ENCODE assay signal across 9 cellular contexts in genomic region chr7:64887756-64888508, GRCh38. TPM values are rescaled to one million over a fixed set of nuclear protein-coding genes. Genes with fewer than 3 reads are reported as not detected.
A peak's percentile ranks its signal among the peaks of the same experiment; 100 is the strongest.
DNase-seq lines count a peak whose midpoint lies in the region; ATAC-seq and TF ChIP-seq lines count a peak whose summit lies in the region.
"Had no signal": no experiment of that assay in that cellular context is flagged by ENCODE, and none has a peak within 500 bp of the region (broad histone marks: within the 10 kb centered on the region; RNA-seq: fewer than 3 reads in every experiment).

No MANE protein-coding gene starts in this region.

- no peaks in the 10 kb centered on the region for H3K36me3 Mint-ChIP-seq in stimulated activated memory B cell treated with anti-CD40 and anti-IgM and Interleukin-4, amounts not matched to agents 10 μg/mL and 1 μg/mL and 100 μg/mL, for 72 hours

- no peaks in the 10 kb centered on the region for H3K9me3 Mint-ChIP-seq in stimulated activated memory B cell treated with anti-CD40 and anti-IgM and Interleukin-4, amounts not matched to agents 10 μg/mL and 1 μg/mL and 100 μg/mL, for 72 hours

- H3K27ac Mint-ChIP-seq in stimulated activated memory B cell treated with anti-CD40 and anti-IgM and Interleukin-4, amounts not matched to agents 10 μg/mL and 1 μg/mL and 100 μg/mL, for 72 hours = peak overlapping the region; percentile 61

- H2AFZ ChIP-seq in SU-DHL-6 (ENCODE audit: low read depth, low read length, severe bottlenecking) = peak overlapping the region; percentile 60
- H2AFZ ChIP-seq: PC-9 had no signal

- H3K27ac ChIP-seq in SU-DHL-6 (ENCODE audit: low read depth, low read length) (no peak overlapping the region), lung (ENCODE audit: low read depth in 1 of 2, low read length in 1 of 2) (no peak overlapping the region)
- H3K27ac ChIP-seq: PC-9 had no signal

- H3K27me3 Mint-ChIP-seq in stimulated activated memory B cell treated with anti-CD40 and anti-IgM and Interleukin-4, amounts not matched to agents 10 μg/mL and 1 μg/mL and 100 μg/mL, for 72 hours = peaks cover 61% of the 10 kb centered on the region

- TF ChIP-seq CTCF in GM20000 (IDR thresholded peaks at IDR 0.05; ENCODE audit: extremely low read depth, missing control alignments) (peak; percentile 19), SU-DHL-6 (IDR thresholded peaks at IDR 0.05; ENCODE audit: insufficient read depth, low read length, poor library complexity, severe bottlenecking) (peak; percentile 94), lung (IDR thresholded peaks at IDR 0.05; ENCODE audit: control extremely low read depth, extremely low read depth) (peak; percentile 3)

- H3K4me3 ChIP-seq in SU-DHL-6 (ENCODE audit: insufficient read depth, low read length, poor library complexity, severe bottlenecking) (no peak overlapping the region), lung (no peak overlapping the region)
- H3K4me3 ChIP-seq: PC-9 had no signal

- H3K36me3 ChIP-seq in SU-DHL-6 (ENCODE audit: low read length) = no peaks in the 10 kb centered on the region
- H3K36me3 ChIP-seq in lung (ENCODE audit: control insufficient read depth in 2 of 2, insufficient read depth in 2 of 2, low read length in 2 of 2) = no peaks in the 10 kb centered on the region

- WGBS in lung, 2 donors = 12 to 20% methylated on average over 12 to 13 of the region's 13 CpGs

- no peaks in the 10 kb centered on the region for H3K27me3 ChIP-seq in SU-DHL-6 (ENCODE audit: low read length)
- H3K27me3 ChIP-seq in lung (ENCODE audit: control insufficient read depth, insufficient read depth) = no peaks in the 10 kb centered on the region

- H3K9me3 ChIP-seq in SU-DHL-6 (ENCODE audit: insufficient read depth, low read length) (no peaks in the 10 kb centered on the region), lung (ENCODE audit: control insufficient read depth in 2 of 2, insufficient read depth in 1 of 2, low read length in 1 of 2) (peaks cover 0 to 2% of the 10 kb centered on the region in 2 donors)

- H3K4me1 Mint-ChIP-seq in stimulated activated memory B cell treated with anti-CD40 and anti-IgM and Interleukin-4, amounts not matched to agents 10 μg/mL and 1 μg/mL and 100 μg/mL, for 72 hours = peaks cover 16% of the 10 kb centered on the region

- peak overlapping the region; percentile 81 for H3K4me3 Mint-ChIP-seq in stimulated activated memory B cell treated with anti-CD40 and anti-IgM and Interleukin-4, amounts not matched to agents 10 μg/mL and 1 μg/mL and 100 μg/mL, for 72 hours

- no peaks in the 10 kb centered on the region for H3K9me2 ChIP-seq in SU-DHL-6 (replicated peaks; ENCODE audit: insufficient read depth, low read length)

- H3F3A ChIP-seq in SU-DHL-6 (ENCODE audit: insufficient read depth) = no peaks in the 10 kb centered on the region

- H4K20me1 ChIP-seq in SU-DHL-6 (ENCODE audit: low read depth, low read length) = no peaks in the 10 kb centered on the region

- no peak overlapping the region for H3K9ac ChIP-seq in SU-DHL-6 (ENCODE audit: low read length)

- peak overlapping the region; percentile 24 for H3K4me2 ChIP-seq in SU-DHL-6 (ENCODE audit: low read depth, low read length, poor library complexity, severe bottlenecking)
- H3K4me2 ChIP-seq: PC-9 had no signal

- DNase-seq in GM20000 (ENCODE audit: low spot score) = peak; percentile 45
- peak; percentile 39 for DNase-seq in dermis blood vessel endothelial cell
- peak; percentile 45 for DNase-seq in lung (ENCODE audit: low spot score)
- no peak for DNase-seq in AG08395 (ENCODE audit: low spot score)
- no peak for DNase-seq in NK-92 (lab: John Stamatoyannopoulos, UW; ENCODE audit: unreplicated experiment)

- ATAC-seq in lung (ENCODE audit: insufficient read depth, low FRiP score) = peak; percentile 54
- ATAC-seq in stimulated activated memory B cell treated with anti-CD40 and anti-IgM and Interleukin-4, amounts not matched to agents 10 μg/mL and 1 μg/mL and 100 μg/mL, for 72 hours = peak; percentile 62
- ATAC-seq in HG02678 (IDR thresholded peaks at IDR 0.05; ENCODE audit: unreplicated experiment) = no peak

- H3K79me2 ChIP-seq in SU-DHL-6 (ENCODE audit: insufficient read depth, low read length) = no peaks in the 10 kb centered on the region

- H3K4me1 ChIP-seq in lung (ENCODE audit: control insufficient read depth in 2 of 2, insufficient read depth in 2 of 2, low read length in 2 of 2) = peaks cover 0 to 11% of the 10 kb centered on the region in 2 donors

RNA-seq across cellular contexts. Expression of gene ZNF273, which starts 15.1 kb away (rescaled TPM):
- total RNA-seq in dermis blood vessel endothelial cell = 5.1 and 10.9 TPM in 2 replicates
- total RNA-seq in lung = 10 to 100 TPM; 12.4 to 15.7 TPM
- polyA plus RNA-seq in lung = 1 to 10 TPM; 3.0 to 5.0 TPM

Comparison
In these comparisons a context has a peak if more than half of its experiments do, and no peak if none do; other contexts are left out.
1. DNase-seq: peak in GM20000 (single experiment), dermis blood vessel endothelial cell (single experiment) and lung (single experiment); none in AG08395 (single experiment) and NK-92 (single experiment).
2. CTCF ChIP-seq: peak in every context shown above with its lines; median percentile 94 in SU-DHL-6; 19 in GM20000; 3 in lung.